Comparison of ENCODE assay signal across 14 cellular contexts in genomic region chr1:224489585-224490365, GRCh38.
"Had no signal": no experiment of that assay in that cellular context is flagged by ENCODE, and none has a peak within 500 bp of the region (broad histone marks: within the 10 kb centered on the region; RNA-seq: fewer than 3 reads in every experiment).

No MANE protein-coding gene starts in this region.

- H3K4me1 ChIP-seq: gastroesophageal sphincter, tibial artery, uterus had no signal

- H3K9me3 Mint-ChIP-seq: activated naive CD4-positive, alpha-beta T cell treated with anti-CD3 and anti-CD28 coated beads for 36 hours; stimulated activated effector memory CD8-positive, alpha-beta T cell treated with anti-CD3 and anti-CD28 coated beads, Interleukin-12 subunit alpha, Interleukin-12 subunit beta, amount 100 ng/mL, for 72 hours had no signal

- ATAC-seq: activated CD8-positive, alpha-beta T cell treated with anti-CD3 and anti-CD28 coated beads, Interleukin-2, amount 10 ng/mL, durations not matched to agents 7 days and 5 days; gastroesophageal sphincter had no signal

- H3K27ac Mint-ChIP-seq: activated CD8-positive, alpha-beta T cell treated with anti-CD3 and anti-CD28 coated beads, Interleukin-2, amount 10 ng/mL, durations not matched to agents 7 days and 5 days; activated naive CD4-positive, alpha-beta T cell treated with anti-CD3 and anti-CD28 coated beads for 36 hours had no signal

- DNase-seq: activated CD4-positive, alpha-beta T cell treated with anti-CD3 and anti-CD28 coated beads for 1 hour; activated CD8-positive, alpha-beta memory T cell treated with anti-CD3 and anti-CD28 coated beads, Interleukin-2, amount 50 U/mL, for 48 hours; activated CD8-positive, alpha-beta T cell treated with anti-CD3 and anti-CD28 coated beads, Interleukin-2, amount 10 ng/mL, durations not matched to agents 7 days and 5 days; activated naive CD4-positive, alpha-beta T cell treated with anti-CD3 and anti-CD28 coated beads for 36 hours; central memory CD4-positive, alpha-beta T cell; effector CD8-positive, alpha-beta T cell; posterior cingulate gyrus; small intestine; T1000; tibial artery; uterus had no signal

- H3K36me3 Mint-ChIP-seq: stimulated activated effector memory CD8-positive, alpha-beta T cell treated with anti-CD3 and anti-CD28 coated beads, Interleukin-12 subunit alpha, Interleukin-12 subunit beta, amount 100 ng/mL, for 72 hours had no signal

- H3K4me3 ChIP-seq: coronary artery, gastroesophageal sphincter, tibial artery, uterus had no signal

- H3K9me3 ChIP-seq: gastroesophageal sphincter, tibial artery, uterus had no signal

- H3K4me1 Mint-ChIP-seq: stimulated activated effector memory CD8-positive, alpha-beta T cell treated with anti-CD3 and anti-CD28 coated beads, Interleukin-12 subunit alpha, Interleukin-12 subunit beta, amount 100 ng/mL, for 72 hours had no signal

- H3K4me3 Mint-ChIP-seq: activated CD8-positive, alpha-beta T cell treated with anti-CD3 and anti-CD28 coated beads, Interleukin-2, amount 10 ng/mL, durations not matched to agents 7 days and 5 days; activated naive CD4-positive, alpha-beta T cell treated with anti-CD3 and anti-CD28 coated beads for 36 hours; stimulated activated effector memory CD8-positive, alpha-beta T cell treated with anti-CD3 and anti-CD28 coated beads, Interleukin-12 subunit alpha, Interleukin-12 subunit beta, amount 100 ng/mL, for 72 hours had no signal

- H3K27ac ChIP-seq: coronary artery, gastroesophageal sphincter, tibial artery, uterus had no signal

- H3K27me3 ChIP-seq: gastroesophageal sphincter, tibial artery, uterus had no signal

- H3K36me3 ChIP-seq: gastroesophageal sphincter, tibial artery, uterus had no signal
